In genomic region chr17:68182016-68182315, GRCh38 we compare ENCODE assay signal across 10 cellular contexts.
DNase-seq lines count a peak whose midpoint lies in the region; ATAC-seq and TF ChIP-seq lines count a peak whose summit lies in the region.
"Had no signal": no experiment of that assay in that cellular context is flagged by ENCODE, and none has a peak within 500 bp of the region (broad histone marks: within the 10 kb centered on the region; RNA-seq: fewer than 3 reads in every experiment).

No MANE protein-coding gene starts in this region.

- H3K4me1 ChIP-seq in mesenchymal stem cell (ENCODE audit: control insufficient read depth, insufficient read depth, low read depth, low read length): peaks cover 14% of the 10 kb centered on the region

- H3K23ac ChIP-seq in mesenchymal stem cell (ENCODE audit: low read length in 2 of 2): no peak overlapping the region

- no peak for TF ChIP-seq CTCF in GM12864 (IDR thresholded peaks at IDR 0.05; ENCODE audit: low read depth, low read length, missing control alignments)

- H3K36me3 Mint-ChIP-seq in central memory CD8-positive, alpha-beta T cell (ENCODE audit: insufficient read depth): peaks cover 33% of the 10 kb centered on the region

- H2BK5ac ChIP-seq in mesenchymal stem cell (ENCODE audit: low read depth, low read length, poor library complexity, severe bottlenecking): no peak overlapping the region

- H2BK15ac ChIP-seq in mesenchymal stem cell (ENCODE audit: low read depth, poor library complexity, severe bottlenecking): no peak overlapping the region

- H3K9me3 ChIP-seq in mesenchymal stem cell (ENCODE audit: control insufficient read depth, low read length): no peaks in the 10 kb centered on the region

- H3K4me3 Mint-ChIP-seq in central memory CD8-positive, alpha-beta T cell: peak overlapping the region; percentile 89

- ATAC-seq in GM19395 (IDR thresholded peaks at IDR 0.05; ENCODE audit: unreplicated experiment) (peak; percentile 50), HG03135 (IDR thresholded peaks at IDR 0.05; ENCODE audit: unreplicated experiment) (peak; percentile 39), left lobe of liver (no peak)
- no peak for ATAC-seq in central memory CD8-positive, alpha-beta T cell (replicated peaks; ENCODE audit: extremely low read depth, poor library complexity, severe bottlenecking)

- H2BK120ac ChIP-seq in mesenchymal stem cell (ENCODE audit: low read depth, low read length): no peak overlapping the region

- no peak overlapping the region for H3K4me2 ChIP-seq in mesenchymal stem cell (ENCODE audit: low read length, poor library complexity, severe bottlenecking)

- no peak overlapping the region for H3K4ac ChIP-seq in mesenchymal stem cell (ENCODE audit: low read depth in 1 of 2, low read length in 2 of 2)

- no peak overlapping the region for H4K8ac ChIP-seq in mesenchymal stem cell (ENCODE audit: low read length)

- H3K27me3 Mint-ChIP-seq in central memory CD8-positive, alpha-beta T cell: no peaks in the 10 kb centered on the region

- WGBS in mesenchymal stem cell: no CpG with 5 or more reads among the region's 1 CpG

- no peak overlapping the region for H3K14ac ChIP-seq in mesenchymal stem cell (ENCODE audit: low read length in 2 of 2)

- H3K27ac Mint-ChIP-seq in central memory CD8-positive, alpha-beta T cell (ENCODE audit: low read depth): peak overlapping the region; percentile 96

- H2AK5ac ChIP-seq in mesenchymal stem cell (ENCODE audit: low read length, severe bottlenecking): no peak overlapping the region

- no peak overlapping the region for H4K91ac ChIP-seq in mesenchymal stem cell (ENCODE audit: low read length)

- H3K9me3 Mint-ChIP-seq in central memory CD8-positive, alpha-beta T cell: no peaks in the 10 kb centered on the region

- H2AFZ ChIP-seq in mesenchymal stem cell (ENCODE audit: low read depth, low read length): no peak overlapping the region

- no peak overlapping the region for H3K27ac ChIP-seq in mesenchymal stem cell (ENCODE audit: low read length, poor library complexity, severe bottlenecking)

- no peak overlapping the region for H3K18ac ChIP-seq in mesenchymal stem cell (ENCODE audit: low read depth in 1 of 2, low read length in 2 of 2)

- H3K27me3 ChIP-seq in mesenchymal stem cell (ENCODE audit: control insufficient read depth in 1 of 2, insufficient read depth in 1 of 2, low read length in 2 of 2): no peaks in the 10 kb centered on the region

- no peak overlapping the region for H3K9ac ChIP-seq in mesenchymal stem cell (ENCODE audit: low read length)

- DNase-seq in GM12864 (ENCODE audit: low read depth): no peak
- DNase-seq in central memory CD8-positive, alpha-beta T cell (ENCODE audit: low spot score in 2 of 2): no peak
- DNase-seq in RPMI8226: no peak
- DNase-seq in left lobe of liver (ENCODE audit: low spot score): no peak
- DNase-seq in mesenchymal stem cell: no peak
- DNase-seq in AML-193 (lab: John Stamatoyannopoulos, UW): no peak
- DNase-seq: GF-D8; stimulated activated CD4-positive, alpha-beta T cell treated with anti-CD3 and anti-CD28 coated beads, Interleukin-2, amount 100 ng/mL, for 48 hours had no signal

- no peaks in the 10 kb centered on the region for H3K79me1 ChIP-seq in mesenchymal stem cell (replicated peaks; ENCODE audit: low read length, poor library complexity, severe bottlenecking)

- peaks cover 43% of the 10 kb centered on the region for H3K4me1 Mint-ChIP-seq in central memory CD8-positive, alpha-beta T cell

- H2BK12ac ChIP-seq in mesenchymal stem cell (ENCODE audit: low read length in 2 of 2): no peak overlapping the region

- H3K4me3 ChIP-seq in GM12864 (ENCODE audit: low read depth, low read length): peak overlapping the region; percentile 60
- H3K4me3 ChIP-seq in mesenchymal stem cell (ENCODE audit: insufficient read depth in 1 of 2, low read depth in 1 of 2, low read length in 2 of 2): no peak overlapping the region

- H3K36me3 ChIP-seq in mesenchymal stem cell (ENCODE audit: control insufficient read depth in 1 of 2, insufficient read depth in 2 of 2, low read depth in 1 of 2, low read length in 2 of 2): peaks cover 0 to 5% of the 10 kb centered on the region in 2 experiments

Comparison
In these comparisons a context has a peak if more than half of its experiments do, and no peak if none do; other contexts are left out.
1. ATAC-seq: peak in GM19395 (single experiment) and HG03135 (single experiment); none in central memory CD8-positive, alpha-beta T cell (single experiment) and left lobe of liver (single experiment).